8 cellular contexts compared by ENCODE assay signal in the genomic region with DNA sequence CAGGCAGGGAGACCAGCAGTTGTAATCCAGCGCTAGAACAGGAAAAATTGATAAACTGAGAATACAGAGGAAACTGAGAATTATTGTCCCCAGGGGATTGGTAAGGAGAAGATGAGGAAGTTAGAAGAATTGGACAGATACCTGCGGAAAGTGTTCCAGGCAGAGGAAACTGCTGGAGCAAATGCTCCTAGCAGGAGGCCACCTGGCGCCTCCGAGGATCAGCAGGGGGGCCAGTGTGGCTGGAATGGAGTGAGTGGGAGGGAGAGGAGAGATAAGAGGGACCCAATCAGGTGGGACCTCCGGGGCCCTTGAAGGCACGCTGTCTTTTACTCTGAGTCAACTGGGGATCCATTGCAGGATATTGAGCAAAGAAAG. TPM values are rescaled to one million over a fixed set of nuclear protein-coding genes. Genes with fewer than 3 reads are reported as not detected.
DNase-seq lines count a peak whose midpoint lies in the region; ATAC-seq, FAIRE-seq and TF ChIP-seq lines count a peak whose summit lies in the region.

No MANE protein-coding gene starts in this region.

- DNase-seq in NCI-H82 (lab: John Stamatoyannopoulos, UW) (peak; percentile 81), nephron progenitor cell (no peak), small intestine (no peak), NCI-H2081 treated with DMSO at 0.1 percent for 48 hours (lab: John Stamatoyannopoulos, UW) (no peak)

- no peaks in the 10 kb centered on the region for H3K9me3 Mint-ChIP-seq in nephron progenitor cell

- peak overlapping the region; percentile 86 for H3K4me3 Mint-ChIP-seq in nephron progenitor cell

- no peak for TF ChIP-seq CTCF in nephron progenitor cell (IDR thresholded peaks at IDR 0.05)

- WGBS in small intestine, 3 donors, result 2 to 15% (median 10%) methylated on average over 6 of the region's 6 CpGs

- H3K27ac Mint-ChIP-seq in nephron progenitor cell, result peak overlapping the region; percentile 81

- H3K4me1 ChIP-seq in ES-I3 (ENCODE audit: insufficient read depth, low read length) (peaks cover 18% of the 10 kb centered on the region; the same call in 1 of the 2 replicates), duodenal mucosa (ENCODE audit: control insufficient read depth in 1 of 2, insufficient read depth in 2 of 2, low read length in 2 of 2) (peaks cover 32 to 39% of the 10 kb centered on the region in 2 donors), small intestine (ENCODE audit: control insufficient read depth in 2 of 2, insufficient read depth in 1 of 2, low read depth in 1 of 2, low read length in 1 of 2) (peaks cover 0 to 19% of the 10 kb centered on the region in 2 donors)

- no peaks in the 10 kb centered on the region for H3K9me3 ChIP-seq in ES-I3 (ENCODE audit: control insufficient read depth, insufficient read depth, low read length)
- H3K9me3 ChIP-seq in duodenal mucosa (ENCODE audit: control insufficient read depth in 1 of 2, low read length in 2 of 2), result no peaks in the 10 kb centered on the region
- no peaks in the 10 kb centered on the region for H3K9me3 ChIP-seq in small intestine (ENCODE audit: control insufficient read depth, low read depth)

- no peak for FAIRE-seq in small intestine (lab: Jason Lieb, UNC)

- no peak for ATAC-seq in HG02973 (IDR thresholded peaks at IDR 0.05; ENCODE audit: unreplicated experiment)
- ATAC-seq in GM18907 (IDR thresholded peaks at IDR 0.05; ENCODE audit: unreplicated experiment), result no peak

- H3K27ac ChIP-seq in duodenal mucosa (ENCODE audit: low read depth, low read length), result no peak overlapping the region
- H3K27ac ChIP-seq in small intestine (ENCODE audit: low read depth in 1 of 2, low read length in 1 of 2), result peak overlapping the region in 1 of 2 donors; percentile 90

- H3K9ac ChIP-seq in ES-I3 (ENCODE audit: low read depth, low read length) (peak overlapping the region; percentile 88), duodenal mucosa (ENCODE audit: low read depth in 1 of 2, low read length in 2 of 2) (peak overlapping the region; percentile 65 to 71)

- no peaks in the 10 kb centered on the region for H3K36me3 ChIP-seq in ES-I3 (ENCODE audit: insufficient read depth, low read length)
- H3K36me3 ChIP-seq in duodenal mucosa (ENCODE audit: control insufficient read depth in 1 of 2, insufficient read depth in 2 of 2, low read length in 2 of 2), result no peaks in the 10 kb centered on the region
- no peaks in the 10 kb centered on the region for H3K36me3 ChIP-seq in small intestine (ENCODE audit: control insufficient read depth in 2 of 2, insufficient read depth in 2 of 2, low read length in 2 of 2)

- H3K4me3 ChIP-seq in duodenal mucosa (ENCODE audit: low read depth in 1 of 2, low read length in 2 of 2) (peak overlapping the region; percentile 65 to 76), small intestine (ENCODE audit: low read depth in 1 of 2, low read length in 2 of 2) (no peak overlapping the region)

- H3K27me3 ChIP-seq in duodenal mucosa (ENCODE audit: control insufficient read depth in 1 of 2, insufficient read depth in 2 of 2, low read length in 2 of 2) (no peaks in the 10 kb centered on the region), small intestine (ENCODE audit: control insufficient read depth in 2 of 2, insufficient read depth in 2 of 2, low read length in 2 of 2) (no peaks in the 10 kb centered on the region)

- H3K4me1 Mint-ChIP-seq in nephron progenitor cell, result peaks cover 56% of the 10 kb centered on the region

- peaks cover 20% of the 10 kb centered on the region for H3K27me3 Mint-ChIP-seq in nephron progenitor cell (ENCODE audit: low read depth, poor library complexity)

- no peaks in the 10 kb centered on the region for H3K36me3 Mint-ChIP-seq in nephron progenitor cell (ENCODE audit: low read depth)

RNA-seq across cellular contexts. Expression of a gene that starts 0.7 kb away (rescaled TPM):
- 10 to 100 TPM in 2 of 3 donors, 1 to 10 TPM in 1; 7.2 to 68.2 (median 25.1) TPM for polyA plus RNA-seq in small intestine

Comparison
In these comparisons a context has a peak if more than half of its experiments do, and no peak if none do; other contexts are left out.
1. H3K4me3 ChIP-seq: peak in duodenal mucosa (2 of 2); none in small intestine (0 of 2).